In genomic region chr1:159171688-159172501, GRCh38 we compare ENCODE assay signal across 11 cellular contexts. TPM values are rescaled to one million over a fixed set of nuclear protein-coding genes. Genes with fewer than 3 reads are reported as not detected.
A peak's percentile ranks its signal among the peaks of the same experiment; 100 is the strongest.
DNase-seq lines count a peak whose midpoint lies in the region; ATAC-seq, FAIRE-seq and TF ChIP-seq lines count a peak whose summit lies in the region.
"Had no signal": no experiment of that assay in that cellular context is flagged by ENCODE, and none has a peak within 500 bp of the region (broad histone marks: within the 10 kb centered on the region; RNA-seq: fewer than 3 reads in every experiment).

No MANE protein-coding gene starts in this region.

- DNase-seq in SK-N-DZ (ENCODE audit: low spot score) (peak; percentile 68), heart left ventricle (peak in 1 of 5 donors; percentile 54), putamen (ENCODE audit: low spot score) (peak; percentile 25), HAP-1 (ENCODE audit: low spot score in 2 of 2) (no peak), HTR-8/SVneo (ENCODE audit: insufficient read length, low spot score) (no peak), MM.1S (no peak)
- DNase-seq in stimulated activated naive CD4-positive, alpha-beta T cell (lab: John Stamatoyannopoulos, UW), result no peak

- H3K9ac ChIP-seq in ES-I3 (ENCODE audit: low read depth, low read length), result peak overlapping the region; percentile 66; the same call in 1 of the 2 replicates
- no peak overlapping the region for H3K9ac ChIP-seq in MM.1S (ENCODE audit: low read length)

- TF ChIP-seq POLR2A in heart left ventricle (IDR thresholded peaks at IDR 0.05), result no peak

- H3K4me3 ChIP-seq in heart left ventricle, result peak overlapping the region in 9 of 12 donors; percentile 11 to 37 (median 30)
- H3K4me3 ChIP-seq in HAP-1, result no peak overlapping the region
- H3K4me3 ChIP-seq in MM.1S (ENCODE audit: low read length), result no peak overlapping the region

- no peaks in the 10 kb centered on the region for H3K79me2 ChIP-seq in MM.1S (ENCODE audit: low read length)

- no peaks in the 10 kb centered on the region for H4K20me1 ChIP-seq in MM.1S (ENCODE audit: insufficient read depth, low read length)

- H3K27me3 ChIP-seq in heart left ventricle (peaks cover 9 to 75% (median 31%) of the 10 kb centered on the region in 9 donors), HAP-1 (ENCODE audit: low read depth) (peaks cover 5% of the 10 kb centered on the region; the same call in 1 of the 2 replicates), MM.1S (replicated peaks; ENCODE audit: insufficient read depth, low read length) (peaks cover 64% of the 10 kb centered on the region)

- H3F3A ChIP-seq in MM.1S (ENCODE audit: insufficient read depth, low read length), result no peaks in the 10 kb centered on the region

- in situ Hi-C loops in HAP-1 (cut with MboI; ENCODE audit: low sequenced_read_pairs), result no loop called here

- H3K36me3 ChIP-seq in ES-I3 (ENCODE audit: insufficient read depth, low read length) (no peaks in the 10 kb centered on the region), heart left ventricle (no peaks in the 10 kb centered on the region), HAP-1 (replicated peaks) (no peaks in the 10 kb centered on the region), MM.1S (replicated peaks; ENCODE audit: insufficient read depth, low read length) (no peaks in the 10 kb centered on the region)

- no peak for FAIRE-seq in HTR-8/SVneo (lab: Jason Lieb, UNC)
- FAIRE-seq: G401.6 had no signal

- TF ChIP-seq CTCF in heart left ventricle (IDR thresholded peaks at IDR 0.05) (no peak), MM.1S (IDR thresholded peaks at IDR 0.05; ENCODE audit: low read length) (no peak)

- H3K4me1 ChIP-seq in ES-I3 (ENCODE audit: insufficient read depth, low read length) (0 out of 2 replicates have a peak, but pooled peaks cover 3% of the 10 kb centered on the region), heart left ventricle (peaks cover 0 to 19% (median 0%) of the 10 kb centered on the region in 12 donors), HAP-1 (no peaks in the 10 kb centered on the region), MM.1S (ENCODE audit: low read length) (no peaks in the 10 kb centered on the region)

- ATAC-seq in heart left ventricle, result peak in 2 of 4 donors; percentile 14 to 17

- no peak overlapping the region for H2AFZ ChIP-seq in MM.1S (ENCODE audit: low read length)

- H3K9me3 ChIP-seq in ES-I3 (ENCODE audit: control insufficient read depth, insufficient read depth, low read length), result no peaks in the 10 kb centered on the region
- H3K9me3 ChIP-seq in heart left ventricle, result no peaks in the 10 kb centered on the region
- no peaks in the 10 kb centered on the region for H3K9me3 ChIP-seq in HAP-1
- no peaks in the 10 kb centered on the region for H3K9me3 ChIP-seq in MM.1S (replicated peaks; ENCODE audit: insufficient read depth, low read length)

- peak overlapping the region in 1 of 12 donors; percentile 31 for H3K27ac ChIP-seq in heart left ventricle
- H3K27ac ChIP-seq in MM.1S (ENCODE audit: low read length), result no peak overlapping the region

- H3K4me2 ChIP-seq in MM.1S (ENCODE audit: low read depth, low read length), result no peak overlapping the region

- intact Hi-C loops in heart left ventricle (cut with DNase I), result no loop called here

- WGBS in heart left ventricle, 4 donors, result 0 to 1% (median 1%) methylated on average over 19 to 49 of the region's 49 CpGs

- H3K9me2 ChIP-seq in MM.1S (replicated peaks; ENCODE audit: insufficient read depth, low read length), result no peaks in the 10 kb centered on the region

RNA-seq across cellular contexts. Expression of gene CADM3, which starts 0.5 kb away (rescaled TPM):
- 9.9 and 11.3 TPM in 2 replicates for polyA plus RNA-seq in SK-N-DZ (2014; cell fraction: cytosol; rRNA removed)
- polyA plus RNA-seq in SK-N-DZ (2014; cell fraction: nucleus; rRNA removed), result 4.1 and 5.1 TPM in 2 replicates
- 10 to 100 TPM in 1 of 9 donors, 1 to 10 TPM in 7, under 1 TPM in 1; 0.93 to 14.3 (median 2.6) TPM for total RNA-seq in heart left ventricle
- 1 to 10 TPM; 1.7 to 2.1 TPM for polyA plus RNA-seq in heart left ventricle
- total RNA-seq: activated naive CD4-positive, alpha-beta T cell treated with anti-CD3 and anti-CD28 coated beads, Interleukin-2, amount 50 U/mL, for 72 hours; OCI-LY7 had no signal

RNA-seq across cellular contexts. Expression of gene ACKR1, which starts 32.8 kb away (rescaled TPM):
- polyA plus RNA-seq in SK-N-DZ (2014; cell fraction: cytosol; rRNA removed), result 0.08 and 0.31 TPM in 2 replicates
- 0.13 and 0.97 TPM in 2 replicates for polyA plus RNA-seq in SK-N-DZ (2014; cell fraction: nucleus; rRNA removed)
- total RNA-seq in heart left ventricle, result 10 to 100 TPM in 7 of 9 donors, 1 to 10 TPM in 2; 7.5 to 56.0 (median 19.1) TPM
- 10 to 100 TPM; 12.1 to 20.3 TPM for polyA plus RNA-seq in heart left ventricle
- total RNA-seq: activated naive CD4-positive, alpha-beta T cell treated with anti-CD3 and anti-CD28 coated beads, Interleukin-2, amount 50 U/mL, for 72 hours; OCI-LY7 had no signal

Comparison
In these comparisons a context has a peak if more than half of its experiments do, and no peak if none do; other contexts are left out.
1. DNase-seq: peak in SK-N-DZ (single experiment) and putamen (single experiment); none in HAP-1 (0 of 2), stimulated activated naive CD4-positive, alpha-beta T cell (0 of 6), HTR-8/SVneo (single experiment) and MM.1S (single experiment).
2. H3K4me3 ChIP-seq: peak in heart left ventricle (9 of 12); none in HAP-1 (single experiment) and MM.1S (single experiment).